12 cellular contexts compared by ENCODE assay signal in the genomic region with DNA sequence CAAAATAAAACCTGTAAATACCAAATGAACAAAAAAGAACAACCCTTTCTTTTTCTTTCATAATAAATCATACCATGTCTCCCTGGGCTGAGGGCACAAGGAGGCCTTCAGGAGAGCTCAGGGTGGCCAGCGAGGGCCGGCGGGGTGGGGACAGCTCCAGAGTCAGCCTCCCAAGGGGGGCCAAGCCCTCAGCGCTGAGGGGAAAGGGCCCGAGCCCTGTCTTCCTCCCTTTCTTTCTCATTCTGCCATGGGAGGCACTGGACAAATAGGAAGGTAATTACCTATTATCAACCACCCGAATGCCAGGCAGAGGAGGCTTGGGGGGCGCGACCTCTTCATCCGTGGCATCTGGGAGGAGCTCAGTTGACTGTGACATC.
DNase-seq lines count a peak whose midpoint lies in the region; ATAC-seq and TF ChIP-seq lines count a peak whose summit lies in the region.
"Had no signal": no experiment of that assay in that cellular context is flagged by ENCODE, and none has a peak within 500 bp of the region (broad histone marks: within the 10 kb centered on the region; RNA-seq: fewer than 3 reads in every experiment).

No MANE protein-coding gene starts in this region.

- peaks cover 68% of the 10 kb centered on the region for H3K36me3 Mint-ChIP-seq in activated CD8-positive, alpha-beta memory T cell treated with anti-CD3 and anti-CD28 coated beads, Interleukin-2, amount 10 ng/mL, durations not matched to agents 7 days and 5 days
- peaks cover 58% of the 10 kb centered on the region for H3K36me3 Mint-ChIP-seq in activated T-helper 1 cell treated with anti-CD3 and anti-CD28 coated beads, Interleukin-12 subunit alpha, Interleukin-12 subunit beta, Interleukin-2, Interleukin-4 antibody, amounts not matched to agents 30 ng/mL and 10 ng/mL and 1 ng/mL, durations not matched to agents 14 hours and 24 hours and 36 hours (ENCODE audit: low read depth)
- peaks cover 22% of the 10 kb centered on the region for H3K36me3 Mint-ChIP-seq in memory B cell

- no peaks in the 10 kb centered on the region for H3K27me3 ChIP-seq in stomach

- CTCF ChIA-PET in activated CD8-positive, alpha-beta memory T cell treated with anti-CD3 and anti-CD28 coated beads, Interleukin-2, amount 10 ng/mL, durations not matched to agents 7 days and 5 days (lab: Charles Lee), result interaction anchor here (0.8 to 3.9 kb wide), 13 partner anchors 14 to 256 kb away, joined by 3 to 29 read pairs (median 13); partner anchors contain the start of gene RAPGEF1

- no peak overlapping the region for H3K4me3 ChIP-seq in stomach
- H3K4me3 ChIP-seq: smooth muscle cell had no signal

- peak overlapping the region; percentile 58 for H3K4me3 Mint-ChIP-seq in activated CD8-positive, alpha-beta memory T cell treated with anti-CD3 and anti-CD28 coated beads, Interleukin-2, amount 10 ng/mL, durations not matched to agents 7 days and 5 days
- H3K4me3 Mint-ChIP-seq in activated T-helper 1 cell treated with anti-CD3 and anti-CD28 coated beads, Interleukin-12 subunit alpha, Interleukin-12 subunit beta, Interleukin-2, Interleukin-4 antibody, amounts not matched to agents 30 ng/mL and 10 ng/mL and 1 ng/mL, durations not matched to agents 14 hours and 24 hours and 36 hours, result peak overlapping the region; percentile 24
- peak overlapping the region; percentile 32 for H3K4me3 Mint-ChIP-seq in memory B cell
- H3K4me3 Mint-ChIP-seq: activated naive CD8-positive, alpha-beta T cell had no signal

- H3K27ac Mint-ChIP-seq in activated CD8-positive, alpha-beta memory T cell treated with anti-CD3 and anti-CD28 coated beads, Interleukin-2, amount 10 ng/mL, durations not matched to agents 7 days and 5 days, result peak overlapping the region; percentile 91
- peak overlapping the region; percentile 91 for H3K27ac Mint-ChIP-seq in activated T-helper 1 cell treated with anti-CD3 and anti-CD28 coated beads, Interleukin-12 subunit alpha, Interleukin-12 subunit beta, Interleukin-2, Interleukin-4 antibody, amounts not matched to agents 30 ng/mL and 10 ng/mL and 1 ng/mL, durations not matched to agents 14 hours and 24 hours and 36 hours
- peak overlapping the region; percentile 98 for H3K27ac Mint-ChIP-seq in memory B cell

- H3K4me1 Mint-ChIP-seq in activated CD8-positive, alpha-beta memory T cell treated with anti-CD3 and anti-CD28 coated beads, Interleukin-2, amount 10 ng/mL, durations not matched to agents 7 days and 5 days, result peaks cover 83% of the 10 kb centered on the region
- H3K4me1 Mint-ChIP-seq in activated T-helper 1 cell treated with anti-CD3 and anti-CD28 coated beads, Interleukin-12 subunit alpha, Interleukin-12 subunit beta, Interleukin-2, Interleukin-4 antibody, amounts not matched to agents 30 ng/mL and 10 ng/mL and 1 ng/mL, durations not matched to agents 14 hours and 24 hours and 36 hours (ENCODE audit: low read depth), result peaks cover 75% of the 10 kb centered on the region
- peaks cover 40% of the 10 kb centered on the region for H3K4me1 Mint-ChIP-seq in memory B cell

- no peaks in the 10 kb centered on the region for H3K9me3 ChIP-seq in stomach

- H3K27ac ChIP-seq in stomach, result peak overlapping the region; percentile 36 to 83 (median 69)

- no peaks in the 10 kb centered on the region for H3K9me3 Mint-ChIP-seq in activated CD8-positive, alpha-beta memory T cell treated with anti-CD3 and anti-CD28 coated beads, Interleukin-2, amount 10 ng/mL, durations not matched to agents 7 days and 5 days (ENCODE audit: low read depth)
- H3K9me3 Mint-ChIP-seq in activated T-helper 1 cell treated with anti-CD3 and anti-CD28 coated beads, Interleukin-12 subunit alpha, Interleukin-12 subunit beta, Interleukin-2, Interleukin-4 antibody, amounts not matched to agents 30 ng/mL and 10 ng/mL and 1 ng/mL, durations not matched to agents 14 hours and 24 hours and 36 hours, result no peaks in the 10 kb centered on the region
- H3K9me3 Mint-ChIP-seq in memory B cell, result no peaks in the 10 kb centered on the region

- intact Hi-C loops in activated T-helper 1 cell treated with anti-CD3 and anti-CD28 coated beads, Interleukin-12 subunit alpha, Interleukin-12 subunit beta, Interleukin-2, Interleukin-4 antibody, amounts not matched to agents 30 ng/mL and 10 ng/mL and 1 ng/mL, durations not matched to agents 14 hours and 24 hours and 36 hours (cut with micrococcal nuclease), result loop anchor here (1.0 to 5.0 kb wide), 4 partner anchors 13 to 127 kb away; partner anchors contain the start of gene POMT1
- intact Hi-C loops in stomach (cut with DNase I; ENCODE audit: low total_unique reads), result no loop called here

- no peak for TF ChIP-seq CTCF in stomach (IDR thresholded peaks at IDR 0.05)

- no peak for TF ChIP-seq POLR2A in stomach (IDR thresholded peaks at IDR 0.05)

- H3K27me3 Mint-ChIP-seq in activated CD8-positive, alpha-beta memory T cell treated with anti-CD3 and anti-CD28 coated beads, Interleukin-2, amount 10 ng/mL, durations not matched to agents 7 days and 5 days, result no peaks in the 10 kb centered on the region
- peaks cover 2% of the 10 kb centered on the region for H3K27me3 Mint-ChIP-seq in activated T-helper 1 cell treated with anti-CD3 and anti-CD28 coated beads, Interleukin-12 subunit alpha, Interleukin-12 subunit beta, Interleukin-2, Interleukin-4 antibody, amounts not matched to agents 30 ng/mL and 10 ng/mL and 1 ng/mL, durations not matched to agents 14 hours and 24 hours and 36 hours (ENCODE audit: insufficient read depth)
- H3K27me3 Mint-ChIP-seq in memory B cell, result no peaks in the 10 kb centered on the region
- H3K27me3 Mint-ChIP-seq: activated naive CD8-positive, alpha-beta T cell had no signal

- no peak for DNase-seq in activated CD8-positive, alpha-beta memory T cell treated with anti-CD3 and anti-CD28 coated beads, Interleukin-2, amount 10 ng/mL, durations not matched to agents 7 days and 5 days
- no peak for DNase-seq in activated CD8-positive, alpha-beta memory T cell treated with anti-CD3 and anti-CD28 coated beads, Interleukin-2, amount 50 U/mL, for 48 hours
- no peak for DNase-seq in activated T-helper 1 cell treated with anti-CD3 and anti-CD28 coated beads, Interleukin-12 subunit alpha, Interleukin-12 subunit beta, Interleukin-2, Interleukin-4 antibody, amounts not matched to agents 30 ng/mL and 10 ng/mL and 1 ng/mL, durations not matched to agents 14 hours and 24 hours and 36 hours (ENCODE audit: low spot score)
- DNase-seq in memory B cell (ENCODE audit: low spot score in 2 of 2), result no peak
- DNase-seq in stomach, result no peak
- no peak for DNase-seq in Ammon's horn (ENCODE audit: low spot score)
- no peak for DNase-seq in DMS153 (lab: John Stamatoyannopoulos, UW)
- DNase-seq: Karpas-422, NCI-H1930 had no signal

- no peak for ATAC-seq in activated CD8-positive, alpha-beta memory T cell treated with anti-CD3 and anti-CD28 coated beads, Interleukin-2, amount 10 ng/mL, durations not matched to agents 7 days and 5 days
- ATAC-seq in memory B cell (ENCODE audit: low read depth) (no peak), GM19397 (IDR thresholded peaks at IDR 0.05; ENCODE audit: unreplicated experiment) (no peak)

- 73 to 91% (median 89%) methylated on average over 5 to 9 of the region's 9 CpGs for WGBS in stomach, 5 donors

- peaks cover 0 to 56% (median 10%) of the 10 kb centered on the region in 4 donors for H3K4me1 ChIP-seq in stomach

- peaks cover 38 to 68% (median 55%) of the 10 kb centered on the region in 4 donors for H3K36me3 ChIP-seq in stomach

- TF ChIP-seq EP300 in stomach (IDR thresholded peaks at IDR 0.05), result no peak
